In genomic region chr17:66455022-66455547, GRCh38 we compare ENCODE assay signal across 20 cellular contexts.
"Had no signal": no experiment of that assay in that cellular context is flagged by ENCODE, and none has a peak within 500 bp of the region (broad histone marks: within the 10 kb centered on the region; RNA-seq: fewer than 3 reads in every experiment).

No MANE protein-coding gene starts in this region.

- H3K36me3 ChIP-seq: ascending aorta, colonic mucosa, prostate gland, uterus had no signal

- H3K27me3 Mint-ChIP-seq: activated B cell treated with CpG ODN at 0.5 μM for 24 hours; activated naive CD8-positive, alpha-beta T cell treated with anti-CD3 and anti-CD28 coated beads, Interleukin-2, amount 50 U/mL, for 24 hours; natural killer cell treated with Interleukin-12 subunit alpha and Interleukin-12 subunit beta and Interleukin-15 and Interleukin-18, amount 100 ng/mL, for 72 hours had no signal

- H3K4me1 Mint-ChIP-seq: activated B cell treated with CpG ODN at 0.5 μM for 24 hours had no signal

- ATAC-seq: activated naive CD8-positive, alpha-beta T cell treated with anti-CD3 and anti-CD28 coated beads, Interleukin-2, amount 50 U/mL, for 24 hours; left lobe of liver; natural killer cell treated with Interleukin-12 subunit alpha and Interleukin-12 subunit beta and Interleukin-15 and Interleukin-18, amount 100 ng/mL, for 72 hours; right cardiac atrium; stimulated activated naive B cell treated with anti-CD40 and anti-IgM and Interleukin-4, amounts not matched to agents 10 μg/mL and 1 μg/mL and 100 μg/mL, for 72 hours had no signal

- DNase-seq: activated B cell treated with CpG ODN at 0.5 μM for 24 hours; activated CD4-positive, alpha-beta T cell treated with anti-CD3 and anti-CD28 coated beads for 48 hours; activated CD8-positive, alpha-beta memory T cell treated with anti-CD3 and anti-CD28 coated beads, Interleukin-2, amount 50 U/mL, for 48 hours; activated naive CD8-positive, alpha-beta T cell treated with anti-CD3 and anti-CD28 coated beads, Interleukin-2, amount 50 U/mL, for 24 hours; colonic mucosa; mammary epithelial cell; nucleus accumbens; right cardiac atrium; stimulated activated CD4-positive, alpha-beta T cell treated with anti-CD3 and anti-CD28 coated beads, Interleukin-15, amount 100 ng/mL, for 24 hours; stimulated activated CD4-positive, alpha-beta T cell treated with anti-CD3 and anti-CD28 coated beads, Interleukin-4, amount 100 ng/mL, for 1 hour; stimulated activated naive B cell treated with anti-CD40 and anti-IgM and Interleukin-4, amounts not matched to agents 10 μg/mL and 1 μg/mL and 100 μg/mL, for 72 hours; T-helper 2 cell; uterus had no signal

- H3K4me3 ChIP-seq: ascending aorta, colonic mucosa, hepatocyte, prostate gland, skin epidermis, tibial nerve, uterus had no signal

- H3K27ac Mint-ChIP-seq: activated B cell treated with CpG ODN at 0.5 μM for 24 hours; activated naive CD8-positive, alpha-beta T cell treated with anti-CD3 and anti-CD28 coated beads, Interleukin-2, amount 50 U/mL, for 24 hours; natural killer cell treated with Interleukin-12 subunit alpha and Interleukin-12 subunit beta and Interleukin-15 and Interleukin-18, amount 100 ng/mL, for 72 hours; stimulated activated naive B cell treated with anti-CD40 and anti-IgM and Interleukin-4, amounts not matched to agents 10 μg/mL and 1 μg/mL and 100 μg/mL, for 72 hours had no signal

- H3K4me2 ChIP-seq: hepatocyte had no signal

- H3K27ac ChIP-seq: ascending aorta, colonic mucosa, hepatocyte, prostate gland, skin epidermis, tibial nerve had no signal

- H3K9me3 ChIP-seq: ascending aorta, colonic mucosa, prostate gland, uterus had no signal

- H3K4me1 ChIP-seq: ascending aorta, colonic mucosa, prostate gland, uterus had no signal

- H3K27me3 ChIP-seq: ascending aorta, colonic mucosa, hepatocyte, tibial nerve, uterus had no signal

- H2AFZ ChIP-seq: hepatocyte had no signal

- H3K4me3 Mint-ChIP-seq: activated B cell treated with CpG ODN at 0.5 μM for 24 hours; activated naive CD8-positive, alpha-beta T cell treated with anti-CD3 and anti-CD28 coated beads, Interleukin-2, amount 50 U/mL, for 24 hours; natural killer cell treated with Interleukin-12 subunit alpha and Interleukin-12 subunit beta and Interleukin-15 and Interleukin-18, amount 100 ng/mL, for 72 hours; stimulated activated naive B cell treated with anti-CD40 and anti-IgM and Interleukin-4, amounts not matched to agents 10 μg/mL and 1 μg/mL and 100 μg/mL, for 72 hours had no signal
